ENCODE assay signal across 8 cellular contexts in genomic region chr20:1467355-1468116, GRCh38. TPM values are rescaled to one million over a fixed set of nuclear protein-coding genes. Genes with fewer than 3 reads are reported as not detected.
DNase-seq lines count a peak whose midpoint lies in the region; ATAC-seq and TF ChIP-seq lines count a peak whose summit lies in the region.

No MANE protein-coding gene starts in this region.

- H3K4me3 ChIP-seq in breast epithelium (peak overlapping the region; percentile 91 to 98 (median 97)), mononuclear cell (ENCODE audit: low read length) (peak overlapping the region; percentile 32)

- H3K27ac ChIP-seq in breast epithelium = peak overlapping the region; percentile 85

- peak; percentile 97 for DNase-seq in GDM1 (lab: John Stamatoyannopoulos, UW)
- DNase-seq in NCI-H748 (lab: John Stamatoyannopoulos, UW; ENCODE audit: unreplicated experiment) = peak; percentile 70
- DNase-seq in breast epithelium (ENCODE audit: low spot score in 2 of 2) = peak in 1 of 2 donors; percentile 40
- no peak for DNase-seq in activated gamma-delta T cell (lab: John Stamatoyannopoulos, UW)
- DNase-seq in DMS79 (lab: John Stamatoyannopoulos, UW) = no peak

- TF ChIP-seq POLR2A in breast epithelium (IDR thresholded peaks at IDR 0.05) = no peak

- H3K4me1 ChIP-seq in breast epithelium (peaks cover 9 to 11% of the 10 kb centered on the region in 2 donors), mononuclear cell (ENCODE audit: insufficient read depth, low read length) (peaks cover 87% of the 10 kb centered on the region)

- no peaks in the 10 kb centered on the region for H3K36me3 ChIP-seq in breast epithelium

- intact Hi-C loops in breast epithelium (cut with DNase I; ENCODE audit: low total_unique reads) = no loop called here

- ATAC-seq in HG02885 (IDR thresholded peaks at IDR 0.05; ENCODE audit: poor library complexity, unreplicated experiment) (no peak), HG02938 (IDR thresholded peaks at IDR 0.05; ENCODE audit: unreplicated experiment) (no peak)

- H3K27me3 ChIP-seq in breast epithelium = no peaks in the 10 kb centered on the region
- peaks cover 2% of the 10 kb centered on the region for H3K27me3 ChIP-seq in mononuclear cell (ENCODE audit: insufficient read depth, low read length)

- H3K9me3 ChIP-seq in breast epithelium (no peaks in the 10 kb centered on the region), mononuclear cell (ENCODE audit: low read depth, low read length) (no peaks in the 10 kb centered on the region)

- TF ChIP-seq CTCF in breast epithelium (IDR thresholded peaks at IDR 0.05) = no peak

RNA-seq across cellular contexts. Expression of gene NSFL1C, which starts 0.9 kb away (rescaled TPM):
- 10 to 100 TPM; 36.7 to 67.5 (median 49.5) TPM for total RNA-seq in breast epithelium
- total RNA-seq in mononuclear cell = 28.1 TPM

RNA-seq across cellular contexts. Expression of gene SIRPB2, which starts 23.7 kb away (rescaled TPM):
- 10 to 100 TPM in 1 of 3 donors, 1 to 10 TPM in 2; 2.9 to 30.9 (median 4.3) TPM for total RNA-seq in breast epithelium
- total RNA-seq in mononuclear cell = 8.8 TPM

Comparison
In these comparisons a context has a peak if more than half of its experiments do, and no peak if none do; other contexts are left out.
1. DNase-seq: peak in GDM1 (single experiment) and NCI-H748 (single experiment); none in activated gamma-delta T cell (single experiment) and DMS79 (single experiment).